1 cellular context compared by ENCODE assay signal in genomic region chr10:27426948-27427467, GRCh38.
TF ChIP-seq lines count a peak whose summit lies in the region.

No MANE protein-coding gene starts in this region.

TF ChIP-seq in K562, 482 proteins besides CTCF, POLR2A, EP300 and RAD21 (continued from another document):
- TF ChIP-seq ZNF407 (IDR thresholded peaks at IDR 0.05; ENCODE audit: low read depth) = no peak
- TF ChIP-seq PML (IDR thresholded peaks at IDR 0.05; ENCODE audit: low read length) = no peak
- no peak for TF ChIP-seq CXXC5 (CRISPR knock-in tag; IDR thresholded peaks at IDR 0.05)
